In genomic region chr19:32372726-32373613, GRCh38 we compare ENCODE assay signal across 1 cellular context.
TF ChIP-seq lines count a peak whose summit lies in the region.

No MANE protein-coding gene starts in this region.

TF ChIP-seq in GM23338, 12 proteins besides CTCF, POLR2A, EP300 and RAD21 (continued from another document):
- TF ChIP-seq ZNF462 (CRISPR knock-in tag; IDR thresholded peaks at IDR 0.05) (no peak), EZH2phosphoT487 (IDR thresholded peaks at IDR 0.05; ENCODE audit: unreplicated experiment) (no peak), STAT1 (IDR thresholded peaks at IDR 0.05; ENCODE audit: unreplicated experiment) (no peak), ZNF331 (CRISPR knock-in tag; IDR thresholded peaks at IDR 0.05; ENCODE audit: low read depth) (no peak), POLR2AphosphoS5 (IDR thresholded peaks at IDR 0.05; ENCODE audit: low read depth) (no peak), ETS1 (IDR thresholded peaks at IDR 0.05) (no peak), CREB1 (CRISPR knock-in tag; IDR thresholded peaks at IDR 0.05; ENCODE audit: low read depth) (no peak)
